Comparison of ENCODE assay signal across 29 cellular contexts in genomic region chr11:82009133-82009532, GRCh38.
"Had no signal": no experiment of that assay in that cellular context is flagged by ENCODE, and none has a peak within 500 bp of the region (broad histone marks: within the 10 kb centered on the region; RNA-seq: fewer than 3 reads in every experiment).

No MANE protein-coding gene starts in this region.

- DNase-seq: stimulated activated CD4-positive, alpha-beta T cell treated with anti-CD3 and anti-CD28 coated beads, Interleukin-2, amount 100 ng/mL, for 48 hours; stimulated activated CD4-positive, alpha-beta T cell treated with anti-CD3 and anti-CD28 coated beads, Interleukin-4, amount 100 ng/mL, for 1 hour; stimulated activated CD4-positive, alpha-beta T cell treated with anti-CD3 and anti-CD28 coated beads, Interleukin-4, amount 100 ng/mL, for 24 hours; stimulated activated CD4-positive, alpha-beta T cell treated with anti-CD3 and anti-CD28 coated beads, Interleukin-4, amount 100 ng/mL, for 4 hours; stimulated activated CD8-positive, alpha-beta memory T cell treated with anti-CD3 and anti-CD28 coated beads, Interleukin-4, amount 100 ng/mL, for 48 hours; stimulated activated naive B cell treated with anti-CD40 and anti-IgM and Interleukin-4, amounts not matched to agents 10 μg/mL and 1 μg/mL and 100 μg/mL, for 72 hours; stimulated activated naive CD4-positive, alpha-beta T cell; stimulated activated naive CD4-positive, alpha-beta T cell treated with Interleukin-2 at 50 U/mL for 16 hours; stimulated activated naive CD8-positive, alpha-beta T cell treated with anti-CD3 and anti-CD28 coated beads, Interleukin-15, amount 100 ng/mL, for 72 hours; stimulated activated naive CD8-positive, alpha-beta T cell treated with anti-CD3 and anti-CD28 coated beads, Interleukin-15, Interleukin-2, amounts not matched to agents 100 U/mL and 50 U/mL, for 24 hours; stomach; substantia nigra; testis; thyroid gland; tibial artery; transverse colon; trophoblast cell; upper lobe of left lung; upper lobe of right lung; uterus had no signal

- H3K4me1 ChIP-seq: stomach, suprapubic skin, testis, thyroid gland, tibial nerve, transverse colon, upper lobe of left lung, uterus, vagina had no signal

- H3K4me1 Mint-ChIP-seq: stimulated activated memory B cell treated with anti-CD40 and anti-IgM and Interleukin-4, amounts not matched to agents 10 μg/mL and 1 μg/mL and 100 μg/mL, for 72 hours; stimulated activated naive B cell treated with anti-CD40 and anti-IgM and Interleukin-4, amounts not matched to agents 10 μg/mL and 1 μg/mL and 100 μg/mL, for 72 hours had no signal

- H3K36me3 Mint-ChIP-seq: stimulated activated effector memory CD8-positive, alpha-beta T cell treated with anti-CD3 and anti-CD28 coated beads, Interleukin-12 subunit alpha, Interleukin-12 subunit beta, amount 100 ng/mL, for 72 hours; stimulated activated memory B cell treated with anti-CD40 and anti-IgM and Interleukin-4, amounts not matched to agents 10 μg/mL and 1 μg/mL and 100 μg/mL, for 72 hours; stimulated activated naive B cell treated with anti-CD40 and anti-IgM and Interleukin-4, amounts not matched to agents 10 μg/mL and 1 μg/mL and 100 μg/mL, for 72 hours; type B pancreatic cell had no signal

- H3K36me3 ChIP-seq: stomach, suprapubic skin, thoracic aorta, thyroid gland, tibial artery, tibial nerve, transverse colon, upper lobe of left lung, upper lobe of right lung, uterus, vagina had no signal

- H3K9me3 Mint-ChIP-seq: stimulated activated effector memory CD8-positive, alpha-beta T cell treated with anti-CD3 and anti-CD28 coated beads, Interleukin-12 subunit alpha, Interleukin-12 subunit beta, amount 100 ng/mL, for 72 hours; stimulated activated naive B cell treated with anti-CD40 and anti-IgM and Interleukin-4, amounts not matched to agents 10 μg/mL and 1 μg/mL and 100 μg/mL, for 72 hours; stimulated activated naive CD8-positive, alpha-beta T cell treated with anti-CD3 and anti-CD28 coated beads, Interleukin-15, amount 100 ng/mL, for 72 hours; stimulated activated naive CD8-positive, alpha-beta T cell treated with anti-CD3 and anti-CD28 coated beads, Interleukin-15, Interleukin-2, amounts not matched to agents 100 ng/mL and 50 ng/mL, for 24 hours; type B pancreatic cell had no signal

- FAIRE-seq: urothelium cell line had no signal

- H3K9me3 ChIP-seq: stomach, suprapubic skin, testis, thoracic aorta, thyroid gland, tibial artery, tibial nerve, transverse colon, upper lobe of left lung, upper lobe of right lung, uterus, vagina had no signal

- H3K4me3 ChIP-seq: stomach, suprapubic skin, testis, thoracic aorta, thyroid gland, tibial artery, tibial nerve, transverse colon, upper lobe of left lung, upper lobe of right lung, uterus, vagina had no signal

- H3K27me3 ChIP-seq: stomach, suprapubic skin, testis, thyroid gland, tibial artery, tibial nerve, transverse colon, upper lobe of left lung, upper lobe of right lung, uterus, vagina had no signal

- H3K27me3 Mint-ChIP-seq: stimulated activated memory B cell treated with anti-CD40 and anti-IgM and Interleukin-4, amounts not matched to agents 10 μg/mL and 1 μg/mL and 100 μg/mL, for 72 hours; stimulated activated naive B cell treated with anti-CD40 and anti-IgM and Interleukin-4, amounts not matched to agents 10 μg/mL and 1 μg/mL and 100 μg/mL, for 72 hours; stimulated activated naive CD8-positive, alpha-beta T cell treated with anti-CD3 and anti-CD28 coated beads, Interleukin-15, amount 100 ng/mL, for 72 hours; stimulated activated naive CD8-positive, alpha-beta T cell treated with anti-CD3 and anti-CD28 coated beads, Interleukin-15, Interleukin-2, amounts not matched to agents 100 ng/mL and 50 ng/mL, for 24 hours; type B pancreatic cell had no signal

- H3K4me3 Mint-ChIP-seq: stimulated activated effector memory CD8-positive, alpha-beta T cell treated with anti-CD3 and anti-CD28 coated beads, Interleukin-12 subunit alpha, Interleukin-12 subunit beta, amount 100 ng/mL, for 72 hours; stimulated activated memory B cell treated with anti-CD40 and anti-IgM and Interleukin-4, amounts not matched to agents 10 μg/mL and 1 μg/mL and 100 μg/mL, for 72 hours; stimulated activated naive B cell treated with anti-CD40 and anti-IgM and Interleukin-4, amounts not matched to agents 10 μg/mL and 1 μg/mL and 100 μg/mL, for 72 hours; stimulated activated naive CD8-positive, alpha-beta T cell treated with anti-CD3 and anti-CD28 coated beads, Interleukin-15, amount 100 ng/mL, for 72 hours; stimulated activated naive CD8-positive, alpha-beta T cell treated with anti-CD3 and anti-CD28 coated beads, Interleukin-15, Interleukin-2, amounts not matched to agents 100 ng/mL and 50 ng/mL, for 24 hours; type B pancreatic cell had no signal

- H3K27ac ChIP-seq: stomach, suprapubic skin, testis, thoracic aorta, thyroid gland, tibial artery, tibial nerve, transverse colon, upper lobe of left lung, upper lobe of right lung, uterus, vagina had no signal

- ATAC-seq: stimulated activated effector memory CD8-positive, alpha-beta T cell treated with anti-CD3 and anti-CD28 coated beads, Interleukin-12 subunit alpha, Interleukin-12 subunit beta, amount 100 ng/mL, for 72 hours; stimulated activated memory B cell treated with anti-CD40 and anti-IgM and Interleukin-4, amounts not matched to agents 10 μg/mL and 1 μg/mL and 100 μg/mL, for 72 hours; stimulated activated naive B cell treated with anti-CD40 and anti-IgM and Interleukin-4, amounts not matched to agents 10 μg/mL and 1 μg/mL and 100 μg/mL, for 72 hours; stimulated activated naive CD8-positive, alpha-beta T cell treated with anti-CD3 and anti-CD28 coated beads, Interleukin-15, amount 100 ng/mL, for 72 hours; stimulated activated naive CD8-positive, alpha-beta T cell treated with anti-CD3 and anti-CD28 coated beads, Interleukin-15, Interleukin-2, amounts not matched to agents 100 U/mL and 50 U/mL, for 24 hours; upper lobe of right lung had no signal

- H3K27ac Mint-ChIP-seq: stimulated activated effector memory CD8-positive, alpha-beta T cell treated with anti-CD3 and anti-CD28 coated beads, Interleukin-12 subunit alpha, Interleukin-12 subunit beta, amount 100 ng/mL, for 72 hours; stimulated activated memory B cell treated with anti-CD40 and anti-IgM and Interleukin-4, amounts not matched to agents 10 μg/mL and 1 μg/mL and 100 μg/mL, for 72 hours; stimulated activated naive B cell treated with anti-CD40 and anti-IgM and Interleukin-4, amounts not matched to agents 10 μg/mL and 1 μg/mL and 100 μg/mL, for 72 hours; stimulated activated naive CD8-positive, alpha-beta T cell treated with anti-CD3 and anti-CD28 coated beads, Interleukin-15, amount 100 ng/mL, for 72 hours; stimulated activated naive CD8-positive, alpha-beta T cell treated with anti-CD3 and anti-CD28 coated beads, Interleukin-15, Interleukin-2, amounts not matched to agents 100 ng/mL and 50 ng/mL, for 24 hours; type B pancreatic cell had no signal
